8 cellular contexts compared by ENCODE assay signal in genomic region chr2:81073412-81073811, GRCh38.
"Had no signal": no experiment of that assay in that cellular context is flagged by ENCODE, and none has a peak within 500 bp of the region (broad histone marks: within the 10 kb centered on the region; RNA-seq: fewer than 3 reads in every experiment).

No MANE protein-coding gene starts in this region.

- DNase-seq: H9, HCEC 1CT, KBM-7 had no signal

- ATAC-seq: GM23338 had no signal

- H3K9ac ChIP-seq: KMS-11 had no signal

- FAIRE-seq: H1, H54 had no signal

- H3K4me2 ChIP-seq: GM23338, KMS-11 had no signal

- H3K27ac ChIP-seq: HL-60, KMS-11 had no signal

- H2AFZ ChIP-seq: GM23338 had no signal

- H3K4me3 ChIP-seq: GM23338 had no signal
